9 cellular contexts compared by ENCODE assay signal in the genomic region with DNA sequence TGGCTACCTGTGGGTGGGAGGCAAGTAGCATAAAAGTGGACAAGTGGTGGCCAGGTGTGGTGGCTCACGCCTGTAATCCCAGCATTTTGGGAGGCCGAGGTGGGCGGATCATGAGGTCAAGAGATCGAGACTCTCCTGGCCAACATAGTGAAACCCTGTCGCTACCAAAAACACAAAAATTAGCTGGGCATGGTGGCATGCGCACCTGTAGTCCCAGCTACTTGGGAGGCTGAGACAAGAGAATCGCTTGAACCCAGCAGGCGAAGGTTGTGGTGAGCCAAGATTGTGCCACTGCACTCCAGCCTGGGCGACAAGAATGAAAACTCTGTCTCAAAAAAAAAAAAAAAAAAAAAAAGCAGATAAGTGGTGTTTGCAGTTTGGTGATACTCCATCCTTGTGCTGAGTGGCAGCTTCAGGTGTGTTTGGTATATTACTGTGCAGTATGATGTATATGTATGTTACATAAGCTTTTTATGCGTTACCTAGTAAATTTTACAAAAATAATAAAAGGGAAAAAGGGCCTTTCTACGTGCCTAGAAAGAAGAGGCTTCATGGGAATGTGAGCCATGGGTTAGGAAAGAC. TPM values are rescaled to one million over a fixed set of nuclear protein-coding genes. Genes with fewer than 3 reads are reported as not detected.
DNase-seq lines count a peak whose midpoint lies in the region; ATAC-seq and TF ChIP-seq lines count a peak whose summit lies in the region.
"Had no signal": no experiment of that assay in that cellular context is flagged by ENCODE, and none has a peak within 500 bp of the region (broad histone marks: within the 10 kb centered on the region; RNA-seq: fewer than 3 reads in every experiment).

No MANE protein-coding gene starts in this region.

- H3K27ac ChIP-seq in body of pancreas (peak overlapping the region in 3 of 4 donors; percentile 47 to 60 (median 58)), ovary (no peak overlapping the region)

- TF ChIP-seq CTCF in GM12875 (IDR thresholded peaks at IDR 0.05; ENCODE audit: borderline replicate concordance, insufficient read depth, low read depth, low read length) (no peak), body of pancreas (IDR thresholded peaks at IDR 0.05) (no peak), ovary (IDR thresholded peaks at IDR 0.05) (no peak)

- H3K27me3 ChIP-seq in body of pancreas (no peaks in the 10 kb centered on the region), ovary (no peaks in the 10 kb centered on the region)

- WGBS in body of pancreas, 2 donors = 55 to 64% methylated on average over 11 of the region's 11 CpGs
- WGBS in ovary, 3 donors = 72 to 80% (median 75%) methylated on average over 11 of the region's 11 CpGs

- H3K9me3 ChIP-seq in body of pancreas = no peaks in the 10 kb centered on the region
- H3K9me3 ChIP-seq in ovary = no peaks in the 10 kb centered on the region

- H3K4me3 ChIP-seq in GM12875 (ENCODE audit: low read depth, low read length) (peak overlapping the region; percentile 52), body of pancreas (peak overlapping the region in 1 of 2 donors; percentile 0), ovary (peak overlapping the region; percentile 22)

- TF ChIP-seq POLR2A in body of pancreas (IDR thresholded peaks at IDR 0.05) = no peak
- no peak for TF ChIP-seq POLR2A in ovary (IDR thresholded peaks at IDR 0.05)

- TF ChIP-seq EP300 in ovary (IDR thresholded peaks at IDR 0.05) = no peak

- ATAC-seq in HG03139 (IDR thresholded peaks at IDR 0.05; ENCODE audit: unreplicated experiment) (peak; percentile 2), body of pancreas (no peak), GM21367 (IDR thresholded peaks at IDR 0.05; ENCODE audit: unreplicated experiment) (no peak), HG02973 (IDR thresholded peaks at IDR 0.05; ENCODE audit: unreplicated experiment) (no peak)

- H3K36me3 ChIP-seq in body of pancreas (replicated peaks in 1 of 2; ENCODE audit: insufficient read depth in 1 of 2, low read depth in 2 of 2) = no peaks in the 10 kb centered on the region
- H3K36me3 ChIP-seq in ovary = no peaks in the 10 kb centered on the region

- H3K4me1 ChIP-seq in body of pancreas (peaks cover 19% of the 10 kb centered on the region), ovary (ENCODE audit: insufficient read depth) (no peaks in the 10 kb centered on the region)

- no peak for DNase-seq in body of pancreas
- no peak for DNase-seq in ovary
- DNase-seq in iPS-NIHi7 (ENCODE audit: extremely low spot score) = no peak
- no peak for DNase-seq in GM03348 (ENCODE audit: low spot score)
- DNase-seq: NCI-H2081 treated with DMSO at 0.1 percent for 48 hours had no signal

- intact Hi-C loops in body of pancreas (cut with DNase I) (no loop called here), ovary (cut with DNase I) (loop anchor here in 2 of 4 donors (10.0 kb wide), 2 partner anchors 95 to 105 kb away; partner anchors contain the start of genes CSHL1 (in 1 of the 2) and GH1 (in 1 of the 2))

RNA-seq across cellular contexts. Expression of gene ICAM2, which starts 0.9 kb away (rescaled TPM):
- total RNA-seq in body of pancreas = 10 to 100 TPM; 16.2 to 16.3 TPM
- total RNA-seq in ovary = 10 to 100 TPM in 5 of 7 donors, 1 to 10 TPM in 2; 6.8 to 29.0 (median 17.4) TPM
- 10 to 100 TPM; 25.1 to 34.2 TPM for polyA plus RNA-seq in ovary

RNA-seq across cellular contexts. Expression of gene PRR29, which starts 21.4 kb away (rescaled TPM):
- total RNA-seq in body of pancreas (1 to 10 TPM in 1 of 2 donors, under 1 TPM in 1; 0.52 to 1.6 TPM), ovary (10 to 100 TPM in 1 of 7 donors, 1 to 10 TPM in 4, under 1 TPM in 1, not detected in 1; 0.20 to 58.5 (median 2.1) TPM)
- polyA plus RNA-seq in ovary = under 1 TPM; 0.05 to 0.45 TPM

RNA-seq across cellular contexts. Expression of gene SCN4A, which starts 46.9 kb away (rescaled TPM):
- 1 to 10 TPM in 1 of 2 donors, under 1 TPM in 1; 0.26 to 1.3 TPM for total RNA-seq in body of pancreas
- total RNA-seq in ovary = 1 to 10 TPM in 1 of 7 donors, under 1 TPM in 5, not detected in 1; 0.27 to 2.5 (median 0.60) TPM
- under 1 TPM; 0.67 to 0.75 TPM for polyA plus RNA-seq in ovary

Comparison
In these comparisons a context has a peak if more than half of its experiments do, and no peak if none do; other contexts are left out.
1. H3K27ac ChIP-seq: peak in body of pancreas (3 of 4); none in ovary (0 of 2).